ENCODE assay signal across 8 cellular contexts in genomic region chr16:29994613-29995329, GRCh38. TPM values are rescaled to one million over a fixed set of nuclear protein-coding genes. Genes with fewer than 3 reads are reported as not detected.
DNase-seq lines count a peak whose midpoint lies in the region; ATAC-seq and TF ChIP-seq lines count a peak whose summit lies in the region.

No MANE protein-coding gene starts in this region.

- no peaks in the 10 kb centered on the region for H3K27me3 ChIP-seq in neutrophil
- H3K27me3 ChIP-seq in transverse colon, result no peaks in the 10 kb centered on the region

- H3K36me3 Mint-ChIP-seq in activated CD8-positive, alpha-beta T cell treated with anti-CD3 and anti-CD28 coated beads, Interleukin-2, amount 10 ng/mL, durations not matched to agents 7 days and 5 days (ENCODE audit: low read depth), result peaks cover 54% of the 10 kb centered on the region

- 15% methylated on average over 23 of the region's 24 CpGs; no CpG with 5 or more reads in 1 of the 2 donors for WGBS in transverse colon (ENCODE audit: low coverage in 1 of 2), 2 donors

- H3K9me3 ChIP-seq in neutrophil, result no peaks in the 10 kb centered on the region
- H3K9me3 ChIP-seq in transverse colon, result no peaks in the 10 kb centered on the region

- no peaks in the 10 kb centered on the region for H3K27me3 Mint-ChIP-seq in activated CD8-positive, alpha-beta T cell treated with anti-CD3 and anti-CD28 coated beads, Interleukin-2, amount 10 ng/mL, durations not matched to agents 7 days and 5 days (ENCODE audit: low read depth)

- intact Hi-C loops in transverse colon (cut with DNase I; ENCODE audit: low total_unique reads), result no loop called here

- CTCF ChIA-PET in activated CD8-positive, alpha-beta T cell treated with anti-CD3 and anti-CD28 coated beads, Interleukin-2, amount 10 ng/mL, durations not matched to agents 7 days and 5 days (lab: Charles Lee), result interaction anchor here (1.1 to 3.0 kb wide), 3 partner anchors 14 to 37 kb away, joined by 3 to 11 read pairs (median 4); partner anchors contain the start of gene TAOK2

- TF ChIP-seq CTCF in fibroblast of the aortic adventitia (IDR thresholded peaks at IDR 0.05; ENCODE audit: insufficient read depth, low read length), result no peak
- TF ChIP-seq CTCF in neutrophil (IDR thresholded peaks at IDR 0.05), result no peak
- TF ChIP-seq CTCF in transverse colon (IDR thresholded peaks at IDR 0.05), result no peak

- DNase-seq in Ammon's horn (ENCODE audit: low spot score) (peak; percentile 59), HPDE6-E6E7 (ENCODE audit: extremely low spot score) (peak; percentile 87), fibroblast of the aortic adventitia (ENCODE audit: low read depth) (peak; percentile 37), transverse colon (peak; percentile 86)
- peak; percentile 83 for DNase-seq in activated CD8-positive, alpha-beta T cell treated with anti-CD3 and anti-CD28 coated beads, Interleukin-2, amount 10 ng/mL, durations not matched to agents 7 days and 5 days
- no peak for DNase-seq in stimulated activated naive CD4-positive, alpha-beta T cell (lab: John Stamatoyannopoulos, UW)

- H3K36me3 ChIP-seq in neutrophil (peaks cover 45% of the 10 kb centered on the region), transverse colon (peaks cover 0 to 7% (median 0%) of the 10 kb centered on the region in 4 donors)

- H3K27ac Mint-ChIP-seq in activated CD8-positive, alpha-beta T cell treated with anti-CD3 and anti-CD28 coated beads, Interleukin-2, amount 10 ng/mL, durations not matched to agents 7 days and 5 days, result peak overlapping the region; percentile 96

- H3K27ac ChIP-seq in neutrophil, result peak overlapping the region; percentile 80
- H3K27ac ChIP-seq in transverse colon, result peak overlapping the region; percentile 93 to 99 (median 96)

- H3K4me1 Mint-ChIP-seq in activated CD8-positive, alpha-beta T cell treated with anti-CD3 and anti-CD28 coated beads, Interleukin-2, amount 10 ng/mL, durations not matched to agents 7 days and 5 days (ENCODE audit: low read depth), result peaks cover 32% of the 10 kb centered on the region

- peak overlapping the region; percentile 99 for H3K4me3 Mint-ChIP-seq in activated CD8-positive, alpha-beta T cell treated with anti-CD3 and anti-CD28 coated beads, Interleukin-2, amount 10 ng/mL, durations not matched to agents 7 days and 5 days

- TF ChIP-seq EP300 in transverse colon (IDR thresholded peaks at IDR 0.05; ENCODE audit: low read depth), result no peak

- ATAC-seq in GM19324 (IDR thresholded peaks at IDR 0.05; ENCODE audit: low FRiP score, unreplicated experiment), result peak; percentile 13
- peak; percentile 67 for ATAC-seq in activated CD8-positive, alpha-beta T cell treated with anti-CD3 and anti-CD28 coated beads, Interleukin-2, amount 10 ng/mL, durations not matched to agents 7 days and 5 days

- TF ChIP-seq POLR2A in transverse colon (IDR thresholded peaks at IDR 0.05), result no peak

- in situ Hi-C loops in transverse colon (cut with MboI; ENCODE audit: low pct_ligation_motif_present in 1 of 4, low pct_unique_long_range_greater_than_20kb in 1 of 4, low sequenced_read_pairs in 3 of 4), result no loop called here

- no peaks in the 10 kb centered on the region for H3K9me3 Mint-ChIP-seq in activated CD8-positive, alpha-beta T cell treated with anti-CD3 and anti-CD28 coated beads, Interleukin-2, amount 10 ng/mL, durations not matched to agents 7 days and 5 days (ENCODE audit: insufficient read depth)

- H3K4me3 ChIP-seq in fibroblast of the aortic adventitia (ENCODE audit: low read depth, low read length) (peak overlapping the region; percentile 93), neutrophil (ENCODE audit: low read depth in 1 of 2, low read length in 1 of 2) (peak overlapping the region; percentile 100), transverse colon (peak overlapping the region; percentile 31 to 68 (median 60))

- POLR2A ChIA-PET in activated CD8-positive, alpha-beta T cell treated with anti-CD3 and anti-CD28 coated beads, Interleukin-2, amount 10 ng/mL, durations not matched to agents 7 days and 5 days (lab: Charles Lee), result interaction anchor here (0.6 to 5.0 kb wide), 11 partner anchors 9 to 204 kb away, joined by 3 to 48 read pairs (median 3); partner anchors contain the start of genes CDIPT, KCTD13, KIF22 and TAOK2

- peaks cover 19 to 25% of the 10 kb centered on the region in 2 experiments for H3K4me1 ChIP-seq in neutrophil (ENCODE audit: control insufficient read depth in 1 of 2, insufficient read depth in 1 of 2, low read depth in 1 of 2, low read length in 1 of 2)
- H3K4me1 ChIP-seq in transverse colon, result peaks cover 11 to 36% (median 25%) of the 10 kb centered on the region in 4 donors

RNA-seq across cellular contexts. Expression of gene HIRIP3, which starts 0.6 kb away (rescaled TPM):
- total RNA-seq in activated CD8-positive, alpha-beta T cell treated with anti-CD3 and anti-CD28 coated beads, Interleukin-2, amount 10 ng/mL, durations not matched to agents 7 days and 5 days, result 10 to 100 TPM; 46.4 to 47.3 TPM
- 13.6 and 14.4 TPM in 2 replicates for total RNA-seq in fibroblast of the aortic adventitia (ENCODE audit: low replicate concordance)
- total RNA-seq in transverse colon, result 10 to 100 TPM in 2 of 4 donors, 1 to 10 TPM in 2; 1.8 to 11.7 (median 8.8) TPM

RNA-seq across cellular contexts. Expression of gene INO80E, which starts 1.3 kb away (rescaled TPM):
- total RNA-seq in activated CD8-positive, alpha-beta T cell treated with anti-CD3 and anti-CD28 coated beads, Interleukin-2, amount 10 ng/mL, durations not matched to agents 7 days and 5 days, result 100 to 1,000 TPM; 104 to 117 TPM
- total RNA-seq in fibroblast of the aortic adventitia (ENCODE audit: low replicate concordance) (6.5 and 36.5 TPM in 2 replicates), transverse colon (10 to 100 TPM; 65.6 to 94.3 (median 73.0) TPM)

RNA-seq across cellular contexts. Expression of gene DOC2A, which starts 16.1 kb away (rescaled TPM):
- total RNA-seq in activated CD8-positive, alpha-beta T cell treated with anti-CD3 and anti-CD28 coated beads, Interleukin-2, amount 10 ng/mL, durations not matched to agents 7 days and 5 days, result under 1 TPM in 1 of 2 experiments, not detected in 1; 0.34 TPM
- total RNA-seq in fibroblast of the aortic adventitia (ENCODE audit: low replicate concordance) (not detected in 2 replicates), transverse colon (10 to 100 TPM in 1 of 4 donors, 1 to 10 TPM in 3; 7.2 to 28.8 (median 9.7) TPM)

RNA-seq across cellular contexts. Expression of gene TAOK2, which starts 21.1 kb away (rescaled TPM):
- 10 to 100 TPM; 48.9 to 49.8 TPM for total RNA-seq in activated CD8-positive, alpha-beta T cell treated with anti-CD3 and anti-CD28 coated beads, Interleukin-2, amount 10 ng/mL, durations not matched to agents 7 days and 5 days
- 44.6 and 57.2 TPM in 2 replicates for total RNA-seq in fibroblast of the aortic adventitia (ENCODE audit: low replicate concordance)
- 100 to 1,000 TPM in 1 of 4 donors, 10 to 100 TPM in 3; 54.6 to 103 (median 68.1) TPM for total RNA-seq in transverse colon

RNA-seq across cellular contexts. Expression of gene C16orf92, which starts 28.2 kb away (rescaled TPM):
- not detected for total RNA-seq in activated CD8-positive, alpha-beta T cell treated with anti-CD3 and anti-CD28 coated beads, Interleukin-2, amount 10 ng/mL, durations not matched to agents 7 days and 5 days
- total RNA-seq in fibroblast of the aortic adventitia (ENCODE audit: low replicate concordance) (not detected in 2 replicates), transverse colon (not detected)

Comparison
In these comparisons a context has a peak if more than half of its experiments do, and no peak if none do; other contexts are left out.
1. DNase-seq: peak in Ammon's horn (single experiment), HPDE6-E6E7 (single experiment), activated CD8-positive, alpha-beta T cell treated with anti-CD3 and anti-CD28 coated beads, Interleukin-2, amount 10 ng/mL, durations not matched to agents 7 days and 5 days (single experiment), fibroblast of the aortic adventitia (single experiment) and transverse colon (single experiment); none in stimulated activated naive CD4-positive, alpha-beta T cell (0 of 6).
2. Peak in every context shown above with its lines, with median percentiles within 50 percentile points of each other: H3K4me3 ChIP-seq.